Comparison of ENCODE assay signal across 18 cellular contexts in the genomic region with DNA sequence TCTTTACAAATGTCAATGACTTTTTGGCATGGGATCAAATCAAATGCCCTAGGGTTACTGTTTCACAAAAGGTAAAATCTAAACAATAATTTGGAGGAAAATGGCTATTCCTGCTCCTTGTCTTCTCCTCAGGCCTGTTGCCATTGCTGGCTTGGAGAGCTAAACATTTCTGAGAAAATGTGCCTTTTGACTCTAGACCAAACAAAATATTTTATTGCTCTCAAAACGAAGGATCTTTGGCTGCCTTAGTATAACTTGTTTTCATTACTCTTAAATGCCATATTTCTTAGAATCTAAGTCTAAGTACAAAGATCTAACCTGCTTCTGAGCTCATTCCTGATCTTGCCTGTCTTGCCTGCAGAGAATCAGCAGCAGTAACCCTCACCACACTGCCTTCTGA.
"Had no signal": no experiment of that assay in that cellular context is flagged by ENCODE, and none has a peak within 500 bp of the region (broad histone marks: within the 10 kb centered on the region; RNA-seq: fewer than 3 reads in every experiment).

No MANE protein-coding gene starts in this region.

- H3K9me3 ChIP-seq: esophagus squamous epithelium, heart left ventricle, ovary, right atrium auricular region, suprapubic skin, tibial nerve, upper lobe of right lung, vagina had no signal

- H3K36me3 Mint-ChIP-seq: naive B cell had no signal

- H3K4me3 ChIP-seq: esophagus squamous epithelium, heart left ventricle, ovary, right atrium auricular region, suprapubic skin, tibial nerve, upper lobe of right lung, vagina had no signal

- ATAC-seq: heart left ventricle; left colon; stimulated activated naive CD8-positive, alpha-beta T cell treated with anti-CD3 and anti-CD28 coated beads, Interleukin-15, Interleukin-2, amounts not matched to agents 100 U/mL and 50 U/mL, for 24 hours; upper lobe of right lung had no signal

- H3K4me1 Mint-ChIP-seq: naive B cell, nephron progenitor cell had no signal

- H3K27me3 ChIP-seq: esophagus squamous epithelium, heart left ventricle, ovary, right atrium auricular region, suprapubic skin, tibial nerve, upper lobe of right lung, vagina had no signal

- DNase-seq: effector memory CD4-positive, alpha-beta T cell; esophagus squamous epithelium; heart left ventricle; hippocampal formation; left colon; mesendoderm; naive B cell; nephron progenitor cell; ovary; small intestine; stimulated activated CD4-positive, alpha-beta T cell treated with anti-CD3 and anti-CD28 coated beads, Interleukin-12 subunit alpha, Interleukin-12 subunit beta, amount 100 ng/mL, for 4 hours; stimulated activated CD4-positive, alpha-beta T cell treated with anti-CD3 and anti-CD28 coated beads, Interleukin-2, amount 100 ng/mL, for 48 hours; stimulated activated naive CD8-positive, alpha-beta T cell treated with anti-CD3 and anti-CD28 coated beads, Interleukin-15, Interleukin-2, amounts not matched to agents 100 U/mL and 50 U/mL, for 24 hours; upper lobe of right lung had no signal

- H3K4me1 ChIP-seq: esophagus squamous epithelium, right atrium auricular region, suprapubic skin, upper lobe of right lung had no signal

- H3K4me3 Mint-ChIP-seq: naive B cell, nephron progenitor cell had no signal

- H3K9me3 Mint-ChIP-seq: naive B cell, nephron progenitor cell had no signal

- H3K36me3 ChIP-seq: esophagus squamous epithelium, ovary, right atrium auricular region, suprapubic skin, tibial nerve, upper lobe of right lung, vagina had no signal

- H3K27ac ChIP-seq: esophagus squamous epithelium, heart left ventricle, ovary, right atrium auricular region, suprapubic skin, upper lobe of right lung, vagina had no signal

- H3K27ac Mint-ChIP-seq: naive B cell, nephron progenitor cell had no signal
